Comparison of ENCODE assay signal across 1 cellular context in genomic region chr12:104662203-104662602, GRCh38.
TF ChIP-seq lines count a peak whose summit lies in the region.

No MANE protein-coding gene starts in this region.

TF ChIP-seq in A549, 52 proteins besides CTCF, POLR2A, EP300 and RAD21 (continued from another document):
- TF ChIP-seq KDM5A (IDR thresholded peaks at IDR 0.05): no peak
